ENCODE assay signal across 1 cellular context in genomic region chr7:103113164-103113563, GRCh38.
TF ChIP-seq lines count a peak whose summit lies in the region.

No MANE protein-coding gene starts in this region.

TF ChIP-seq in K562, 482 proteins besides CTCF, POLR2A, EP300 and RAD21:
- TF ChIP-seq NUFIP1 (IDR thresholded peaks at IDR 0.05; ENCODE audit: partially characterized antibody), result no peak
- TF ChIP-seq ZNF384 (IDR thresholded peaks at IDR 0.05; ENCODE audit: low read depth, low read length), result 0 out of 2 replicates have a peak, but pooled peaks have one; percentile 23
